Comparison of ENCODE assay signal across 20 cellular contexts in genomic region chr4:13908455-13908854, GRCh38.
DNase-seq lines count a peak whose midpoint lies in the region; ATAC-seq and TF ChIP-seq lines count a peak whose summit lies in the region.
"Had no signal": no experiment of that assay in that cellular context is flagged by ENCODE, and none has a peak within 500 bp of the region (broad histone marks: within the 10 kb centered on the region; RNA-seq: fewer than 3 reads in every experiment).

No MANE protein-coding gene starts in this region.

- H3K23ac ChIP-seq in mesenchymal stem cell (ENCODE audit: low read length in 2 of 2): no peak overlapping the region

- in situ Hi-C loops in mammary epithelial cell (cut with MboI; ENCODE audit: low sequenced_read_pairs in 2 of 2): no loop called here

- H2BK120ac ChIP-seq in mesenchymal stem cell (ENCODE audit: low read depth, low read length): no peak overlapping the region

- H3K14ac ChIP-seq in mesenchymal stem cell (ENCODE audit: low read length in 2 of 2): peak overlapping the region in 1 of 2 experiments; percentile 29

- 71% methylated on average over 2 of the region's 2 CpGs for WGBS in mammary epithelial cell (ENCODE audit: low coverage, missing lambda C conversion rate)
- 93% methylated on average over 2 of the region's 2 CpGs for WGBS in mesenchymal stem cell
- 90 to 92% methylated on average over 2 of the region's 2 CpGs for WGBS in lower leg skin, 2 donors
- WGBS in esophagus squamous epithelium, 2 donors: 90 to 100% methylated on average over 2 of the region's 2 CpGs

- H3K18ac ChIP-seq in mesenchymal stem cell (ENCODE audit: low read depth in 1 of 2, low read length in 2 of 2): peak overlapping the region; percentile 10 to 74

- H3K4me3 Mint-ChIP-seq in WTC11: no peak overlapping the region
- H3K4me3 Mint-ChIP-seq: CD14-positive monocyte had no signal

- TF ChIP-seq POLR2A in lower leg skin (IDR thresholded peaks at IDR 0.05) (no peak), esophagus squamous epithelium (IDR thresholded peaks at IDR 0.05) (no peak)

- no peaks in the 10 kb centered on the region for H3K79me2 ChIP-seq in PC-3 (ENCODE audit: low read length)
- no peaks in the 10 kb centered on the region for H3K79me2 ChIP-seq in mammary epithelial cell (ENCODE audit: insufficient read depth, low read length)

- no peaks in the 10 kb centered on the region; the same call in 1 of the 2 replicates for H3K27me3 Mint-ChIP-seq in WTC11 (ENCODE audit: low read depth)

- peak overlapping the region; percentile 94 for H2BK5ac ChIP-seq in mesenchymal stem cell (ENCODE audit: low read depth, low read length, poor library complexity, severe bottlenecking)

- H3K36me3 Mint-ChIP-seq in WTC11: no peaks in the 10 kb centered on the region
- H3K36me3 Mint-ChIP-seq: CD14-positive monocyte had no signal

- CTCF ChIA-PET in AG04450 (lab: Charles Lee) (interaction anchor here (1.3 to 3.1 kb wide), 3 partner anchors 9 to 254 kb away, joined by 5 to 13 read pairs (median 9); no protein-coding TSS in a partner anchor), PC-3 (lab: Charles Lee) (no interaction called here), mammary epithelial cell (lab: Charles Lee; ENCODE audit: low non-redundant PET) (no interaction called here), WTC11 (lab: Charles Lee) (no interaction called here)

- H4K20me1 ChIP-seq in PC-3 (ENCODE audit: low read length) (no peaks in the 10 kb centered on the region), mammary epithelial cell (ENCODE audit: insufficient read depth, low read length) (no peaks in the 10 kb centered on the region)

- H4K91ac ChIP-seq in mesenchymal stem cell (ENCODE audit: low read length): no peak overlapping the region

- TF ChIP-seq CTCF in AG04450 (IDR thresholded peaks at IDR 0.05; ENCODE audit: low read depth, low read length): no peak
- no peak for TF ChIP-seq CTCF in PC-3 (conservative IDR thresholded peaks at IDR 0.05; ENCODE audit: low read depth, low read length)
- TF ChIP-seq CTCF in mammary epithelial cell (conservative IDR thresholded peaks at IDR 0.05 in 1 of 2, IDR thresholded peaks at IDR 0.05 in 1 of 2; ENCODE audit: extremely low read depth in 1 of 2, insufficient read depth in 1 of 2, low read depth in 1 of 2, low read length in 2 of 2): no peak
- no peak for TF ChIP-seq CTCF in lower leg skin (IDR thresholded peaks at IDR 0.05)
- TF ChIP-seq CTCF in WTC11 (IDR thresholded peaks at IDR 0.05): no peak
- no peak for TF ChIP-seq CTCF in esophagus squamous epithelium (IDR thresholded peaks at IDR 0.05)

- no peaks in the 10 kb centered on the region for H3K9me2 ChIP-seq in PC-3 (replicated peaks; ENCODE audit: low read length)

- H3K27me3 ChIP-seq in AG04450 (ENCODE audit: control insufficient read depth, insufficient read depth, low read length) (no peaks in the 10 kb centered on the region), PC-3 (ENCODE audit: low read length) (no peaks in the 10 kb centered on the region), mammary epithelial cell (ENCODE audit: insufficient read depth, low read length) (no peaks in the 10 kb centered on the region), mesenchymal stem cell (ENCODE audit: control insufficient read depth in 1 of 2, insufficient read depth in 1 of 2, low read length in 2 of 2) (no peaks in the 10 kb centered on the region), esophagus squamous epithelium (no peaks in the 10 kb centered on the region)

- no peaks in the 10 kb centered on the region for H3K79me1 ChIP-seq in mesenchymal stem cell (replicated peaks; ENCODE audit: low read length, poor library complexity, severe bottlenecking)

- H3K4me2 ChIP-seq in PC-3 (ENCODE audit: low read length): no peak overlapping the region
- H3K4me2 ChIP-seq in mammary epithelial cell (ENCODE audit: insufficient read depth, low read depth, low read length): no peak overlapping the region
- H3K4me2 ChIP-seq in mesenchymal stem cell (ENCODE audit: low read length, poor library complexity, severe bottlenecking): no peak overlapping the region

- ATAC-seq in PC-3 (no peak), WTC11 (no peak)
- ATAC-seq: GM12878, HCT116, K562 had no signal

- H3K9ac ChIP-seq in PC-3 (ENCODE audit: low read length): peak overlapping the region; percentile 83
- H3K9ac ChIP-seq in mammary epithelial cell (ENCODE audit: insufficient read depth, low read length): no peak overlapping the region
- peak overlapping the region; percentile 67 for H3K9ac ChIP-seq in mesenchymal stem cell (ENCODE audit: low read length)

- 0 out of 2 replicates have a peak, but pooled peaks cover 3% of the 10 kb centered on the region for H3K9me3 Mint-ChIP-seq in WTC11
- H3K9me3 Mint-ChIP-seq: CD14-positive monocyte had no signal

- peak overlapping the region; percentile 88 for H2AK5ac ChIP-seq in mesenchymal stem cell (ENCODE audit: low read length, severe bottlenecking)

- H3K4ac ChIP-seq in mesenchymal stem cell (ENCODE audit: low read depth in 1 of 2, low read length in 2 of 2): peak overlapping the region in 1 of 2 experiments; percentile 91

- H3K4me3 ChIP-seq in AG04450 (ENCODE audit: low read depth, low read length) (no peak overlapping the region), PC-3 (ENCODE audit: low read length) (no peak overlapping the region), mammary epithelial cell (replicated peaks in 1 of 3; ENCODE audit: insufficient read depth in 1 of 3, low read depth in 2 of 3, low read length in 3 of 3) (no peak overlapping the region), mesenchymal stem cell (ENCODE audit: insufficient read depth in 1 of 2, low read depth in 1 of 2, low read length in 2 of 2) (no peak overlapping the region), lower leg skin (ENCODE audit: low read depth, poor library complexity, severe bottlenecking) (no peak overlapping the region), esophagus squamous epithelium (no peak overlapping the region)
- H3K4me3 ChIP-seq: GM12878, K562 had no signal

- H3K27ac Mint-ChIP-seq in WTC11: no peak overlapping the region
- H3K27ac Mint-ChIP-seq: CD14-positive monocyte had no signal

- H3K4me1 ChIP-seq in PC-3 (ENCODE audit: insufficient read depth, low read length): peaks cover 43% of the 10 kb centered on the region
- H3K4me1 ChIP-seq in mammary epithelial cell (ENCODE audit: insufficient read depth, low read length): peaks cover 26% of the 10 kb centered on the region
- peaks cover 13% of the 10 kb centered on the region for H3K4me1 ChIP-seq in mesenchymal stem cell (ENCODE audit: control insufficient read depth, insufficient read depth, low read depth, low read length)
- peaks cover 0 to 3% (median 0%) of the 10 kb centered on the region in 3 donors for H3K4me1 ChIP-seq in esophagus squamous epithelium

- BruUV-seq in PC-3 (replicated peaks; lab: Mats Ljungman, UMichigan) (no TSS peak), mammary epithelial cell (replicated peaks; lab: Mats Ljungman, UMichigan) (no TSS peak)

- no peaks in the 10 kb centered on the region for H3F3A ChIP-seq in PC-3 (ENCODE audit: low read length, unreplicated experiment)

- H2BK12ac ChIP-seq in mesenchymal stem cell (ENCODE audit: low read length in 2 of 2): peak overlapping the region; percentile 7 to 94

- POLR2A ChIA-PET in AG04450 (lab: Yijun Ruan, JAX) (interaction anchor here (1.6 kb wide), 1 partner anchor 80 kb away, joined by 5 read pairs; no protein-coding TSS in a partner anchor), PC-3 (lab: Charles Lee; ENCODE audit: unreplicated experiment) (no interaction called here), WTC11 (lab: Charles Lee) (no interaction called here)

- H3K36me3 ChIP-seq in PC-3 (ENCODE audit: low read depth, low read length) (no peaks in the 10 kb centered on the region), mammary epithelial cell (ENCODE audit: insufficient read depth, low read length) (no peaks in the 10 kb centered on the region), mesenchymal stem cell (ENCODE audit: control insufficient read depth in 1 of 2, insufficient read depth in 2 of 2, low read depth in 1 of 2, low read length in 2 of 2) (no peaks in the 10 kb centered on the region), esophagus squamous epithelium (no peaks in the 10 kb centered on the region)

- H3K27ac ChIP-seq in AG04450 (ENCODE audit: low read depth, low read length): peak overlapping the region; percentile 69
- peak overlapping the region; percentile 99 for H3K27ac ChIP-seq in PC-3 (ENCODE audit: low read length)
- H3K27ac ChIP-seq in mammary epithelial cell (ENCODE audit: insufficient read depth, low read depth, low read length): peak overlapping the region; percentile 79
- H3K27ac ChIP-seq in mesenchymal stem cell (ENCODE audit: low read length, poor library complexity, severe bottlenecking): peak overlapping the region; percentile 94
- H3K27ac ChIP-seq in esophagus squamous epithelium: no peak overlapping the region

- H3K9me3 ChIP-seq in AG04450 (ENCODE audit: control insufficient read depth, insufficient read depth, low read length) (no peaks in the 10 kb centered on the region; the same call in 1 of the 2 replicates), PC-3 (ENCODE audit: low read length) (no peaks in the 10 kb centered on the region), mammary epithelial cell (replicated peaks; ENCODE audit: insufficient read depth, low read length) (no peaks in the 10 kb centered on the region), mesenchymal stem cell (ENCODE audit: control insufficient read depth, low read length) (peaks cover 5% of the 10 kb centered on the region), esophagus squamous epithelium (no peaks in the 10 kb centered on the region)

- intact Hi-C loops in PC-3 (cut with micrococcal nuclease) (no loop called here), mammary epithelial cell (cut with micrococcal nuclease) (loop anchor here (5.0 to 10.0 kb wide), 2 partner anchors 206 to 816 kb away; no protein-coding TSS in a partner anchor), lower leg skin (cut with DNase I; ENCODE audit: low total_unique reads) (no loop called here), esophagus squamous epithelium (cut with DNase I) (no loop called here)

- dilution Hi-C loops in mammary epithelial cell (cut with HindIII; ENCODE audit: low sequenced_read_pairs): no loop called here

- H3K4me1 Mint-ChIP-seq in WTC11: peaks cover 19% of the 10 kb centered on the region

- no peak overlapping the region for H4K8ac ChIP-seq in mesenchymal stem cell (ENCODE audit: low read length)

- no peak overlapping the region for H2BK15ac ChIP-seq in mesenchymal stem cell (ENCODE audit: low read depth, poor library complexity, severe bottlenecking)

- DNase-seq in AG04450 (ENCODE audit: low read depth, low spot score): no peak
- DNase-seq in PC-3: no peak
- no peak for DNase-seq in mammary epithelial cell
- DNase-seq in mesenchymal stem cell: no peak
- DNase-seq in lower leg skin (ENCODE audit: low spot score in 2 of 2): no peak
- DNase-seq in GDM1 (lab: John Stamatoyannopoulos, UW): no peak
- DNase-seq in WTC11 (ENCODE audit: low spot score): no peak
- no peak for DNase-seq in esophagus squamous epithelium (lab: John Stamatoyannopoulos, UW)
- DNase-seq: ACHN, AML-193, GF-D8, GOT3, NCI-H1105, NCI-H2081, RPMI8226, SIG-M5 had no signal

- H2AFZ ChIP-seq in PC-3 (ENCODE audit: low read length) (no peak overlapping the region), mammary epithelial cell (ENCODE audit: low read depth, low read length) (no peak overlapping the region), mesenchymal stem cell (ENCODE audit: low read depth, low read length) (no peak overlapping the region)

TF ChIP-seq in WTC11, 78 proteins besides CTCF, POLR2A, EP300 and RAD21 (continues in another document):
- TF ChIP-seq ELF4 (CRISPR knock-in tag; IDR thresholded peaks at IDR 0.05; ENCODE audit: low read depth): no peak

Comparison
In these comparisons a context has a peak if more than half of its experiments do, and no peak if none do; other contexts are left out.
1. H3K27ac ChIP-seq: peak in AG04450 (single experiment), PC-3 (single experiment), mammary epithelial cell (single experiment) and mesenchymal stem cell (single experiment); none in esophagus squamous epithelium (0 of 4).